20 cellular contexts compared by ENCODE assay signal in genomic region chr3:127056281-127056680, GRCh38.
"Had no signal": no experiment of that assay in that cellular context is flagged by ENCODE, and none has a peak within 500 bp of the region (broad histone marks: within the 10 kb centered on the region; RNA-seq: fewer than 3 reads in every experiment).

No MANE protein-coding gene starts in this region.

- ATAC-seq: activated CD4-positive, alpha-beta T cell treated with anti-CD3 and anti-CD28 coated beads for 36 hours; activated naive CD4-positive, alpha-beta T cell treated with anti-CD3 and anti-CD28 coated beads, Interleukin-2, amount 50 U/mL, for 72 hours; body of pancreas; mucosa of descending colon; stimulated activated effector memory CD8-positive, alpha-beta T cell treated with anti-CD3 and anti-CD28 coated beads, Interleukin-12 subunit alpha, Interleukin-12 subunit beta, amount 100 ng/mL, for 72 hours had no signal

- H3K27ac Mint-ChIP-seq: activated CD4-positive, alpha-beta T cell treated with anti-CD3 and anti-CD28 coated beads for 36 hours; activated naive CD4-positive, alpha-beta T cell treated with anti-CD3 and anti-CD28 coated beads, Interleukin-2, amount 50 U/mL, for 72 hours; activated T-helper 1 cell treated with anti-CD3 and anti-CD28 coated beads, Interleukin-12 subunit alpha, Interleukin-12 subunit beta, Interleukin-2, Interleukin-4 antibody, amounts not matched to agents 30 ng/mL and 10 ng/mL and 1 ng/mL, durations not matched to agents 14 hours and 24 hours and 36 hours; nephron progenitor cell; stimulated activated effector memory CD8-positive, alpha-beta T cell treated with anti-CD3 and anti-CD28 coated beads, Interleukin-12 subunit alpha, Interleukin-12 subunit beta, amount 100 ng/mL, for 72 hours; stimulated activated naive CD8-positive, alpha-beta T cell treated with anti-CD3 and anti-CD28 coated beads, Interleukin-15, Interleukin-2, amounts not matched to agents 100 ng/mL and 50 ng/mL, for 24 hours; T-helper 2 cell treated with Interferon-gamma antibody and Interleukin-4, amounts not matched to agents 5 μg/mL and 100 μg/mL, for 36 hours had no signal

- H3K4me3 Mint-ChIP-seq: activated CD4-positive, alpha-beta T cell treated with anti-CD3 and anti-CD28 coated beads for 36 hours; activated T-helper 1 cell treated with anti-CD3 and anti-CD28 coated beads, Interleukin-12 subunit alpha, Interleukin-12 subunit beta, Interleukin-2, Interleukin-4 antibody, amounts not matched to agents 30 ng/mL and 10 ng/mL and 1 ng/mL, durations not matched to agents 14 hours and 24 hours and 36 hours; nephron progenitor cell; stimulated activated effector memory CD8-positive, alpha-beta T cell treated with anti-CD3 and anti-CD28 coated beads, Interleukin-12 subunit alpha, Interleukin-12 subunit beta, amount 100 ng/mL, for 72 hours; stimulated activated naive CD8-positive, alpha-beta T cell treated with anti-CD3 and anti-CD28 coated beads, Interleukin-15, Interleukin-2, amounts not matched to agents 100 ng/mL and 50 ng/mL, for 24 hours; T-helper 2 cell treated with Interferon-gamma antibody and Interleukin-4, amounts not matched to agents 5 μg/mL and 100 μg/mL, for 36 hours had no signal

- DNase-seq: activated CD4-positive, alpha-beta T cell treated with anti-CD3 and anti-CD28 coated beads for 36 hours; activated CD4-positive, alpha-beta T cell treated with anti-CD3 and anti-CD28 coated beads, Interleukin-2, amount 50 U/mL, for 4 hours; activated CD4-positive, CD25-positive, alpha-beta regulatory T cell; activated gamma-delta T cell treated with Interleukin-2 at 50 U/mL for 16 hours; activated T-cell treated with anti-CD3 and anti-CD28 coated beads for 4 hours; adrenal gland; body of pancreas; cerebellar nuclear complex; effector memory CD4-positive, alpha-beta T cell; mucosa of descending colon; nephron progenitor cell; stimulated activated CD4-positive, alpha-beta T cell treated with anti-CD3 and anti-CD28 coated beads, Interleukin-4, amount 100 ng/mL, for 24 hours; T-helper 1 cell; trophoblast cell; uterus had no signal

- H3K4me1 Mint-ChIP-seq: activated CD4-positive, alpha-beta T cell treated with anti-CD3 and anti-CD28 coated beads for 36 hours; nephron progenitor cell; stimulated activated effector memory CD8-positive, alpha-beta T cell treated with anti-CD3 and anti-CD28 coated beads, Interleukin-12 subunit alpha, Interleukin-12 subunit beta, amount 100 ng/mL, for 72 hours had no signal

- H3K36me3 Mint-ChIP-seq: stimulated activated effector memory CD8-positive, alpha-beta T cell treated with anti-CD3 and anti-CD28 coated beads, Interleukin-12 subunit alpha, Interleukin-12 subunit beta, amount 100 ng/mL, for 72 hours had no signal
